22 cellular contexts compared by ENCODE assay signal in the genomic region with DNA sequence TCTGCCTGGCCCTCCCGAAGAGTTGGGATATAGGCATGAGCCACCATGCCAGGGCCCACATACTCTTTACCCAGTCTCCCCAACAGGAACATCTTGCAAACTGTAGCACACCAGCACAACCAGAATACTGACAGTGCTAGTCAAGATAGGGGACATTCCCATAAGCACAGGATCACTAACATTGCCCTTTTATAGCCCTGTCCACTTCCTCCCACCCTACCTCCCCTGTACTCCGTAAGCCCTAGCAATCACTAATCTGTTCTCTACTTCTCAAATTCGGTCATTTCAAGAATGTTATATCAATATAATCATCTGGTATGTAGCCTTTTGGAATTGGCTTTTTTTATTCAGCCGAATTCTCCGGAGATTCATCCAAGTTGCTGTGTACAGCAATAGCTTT.
"Had no signal": no experiment of that assay in that cellular context is flagged by ENCODE, and none has a peak within 500 bp of the region (broad histone marks: within the 10 kb centered on the region; RNA-seq: fewer than 3 reads in every experiment).

No MANE protein-coding gene starts in this region.

- ATAC-seq: activated CD4-positive, CD25-positive, alpha-beta regulatory T cell treated with anti-CD3 and anti-CD28 coated beads, Interleukin-2, amount 50 U/mL, for 24 hours; activated T-cell treated with anti-CD3 and anti-CD28 coated beads, Interleukin-2, amount 50 U/mL, for 4 hours; left cardiac atrium; naive thymus-derived CD4-positive, alpha-beta T cell had no signal

- H3K4me3 ChIP-seq: coronary artery, esophagus muscularis mucosa, heart right ventricle, prostate gland, spleen, thoracic aorta, vagina had no signal

- H3K9me3 ChIP-seq: heart right ventricle, prostate gland, spleen, thoracic aorta, vagina had no signal

- H3K27me3 Mint-ChIP-seq: activated CD4-positive, alpha-beta T cell treated with anti-CD3 and anti-CD28 coated beads, Interleukin-2, amount 10 ng/mL, durations not matched to agents 24 days and 14 days; activated naive CD4-positive, alpha-beta T cell treated with anti-CD3 and anti-CD28 coated beads, Interleukin-2, amount 10 ng/mL, durations not matched to agents 7 days and 5 days; naive thymus-derived CD4-positive, alpha-beta T cell; type B pancreatic cell had no signal

- H3K27me3 ChIP-seq: esophagus muscularis mucosa, heart right ventricle, spleen, vagina had no signal

- H3K27ac Mint-ChIP-seq: activated CD4-positive, alpha-beta T cell treated with anti-CD3 and anti-CD28 coated beads, Interleukin-2, amount 10 ng/mL, durations not matched to agents 24 days and 14 days; activated naive CD4-positive, alpha-beta T cell treated with anti-CD3 and anti-CD28 coated beads, Interleukin-2, amount 10 ng/mL, durations not matched to agents 7 days and 5 days; type B pancreatic cell had no signal

- H3K27ac ChIP-seq: coronary artery, esophagus muscularis mucosa, prostate gland, spleen, thoracic aorta, vagina had no signal

- H3K9me3 Mint-ChIP-seq: activated CD4-positive, alpha-beta T cell treated with anti-CD3 and anti-CD28 coated beads, Interleukin-2, amount 10 ng/mL, durations not matched to agents 24 days and 14 days; activated naive CD4-positive, alpha-beta T cell treated with anti-CD3 and anti-CD28 coated beads, Interleukin-2, amount 10 ng/mL, durations not matched to agents 7 days and 5 days; activated T-cell treated with anti-CD3 and anti-CD28 coated beads, Interleukin-2, amount 50 U/mL, for 4 hours; naive thymus-derived CD4-positive, alpha-beta T cell; type B pancreatic cell had no signal

- DNase-seq: activated CD4-positive, alpha-beta T cell treated with anti-CD3 and anti-CD28 coated beads, Interleukin-2, amount 10 ng/mL, durations not matched to agents 24 days and 14 days; activated effector memory CD4-positive, alpha-beta T cell treated with Interleukin-2 at 50 U/mL for 16 hours; activated naive CD4-positive, alpha-beta T cell treated with anti-CD3 and anti-CD28 coated beads, Interleukin-2, amount 10 ng/mL, durations not matched to agents 7 days and 5 days; activated T-cell treated with anti-CD3 and anti-CD28 coated beads, Interleukin-2, amount 50 U/mL, for 4 hours; cerebellar nuclear complex; heart right ventricle; islet precursor cell; left cardiac atrium; mesendoderm; naive thymus-derived CD4-positive, alpha-beta T cell; spleen; stimulated activated CD4-positive, alpha-beta T cell treated with anti-CD3 and anti-CD28 coated beads, Interleukin-4, amount 100 ng/mL, for 1 hour; stimulated activated naive CD4-positive, alpha-beta T cell treated with Interleukin-2 at 50 U/mL for 16 hours; SW 1271; T-helper 2 cell had no signal

- H3K4me3 Mint-ChIP-seq: activated CD4-positive, alpha-beta T cell treated with anti-CD3 and anti-CD28 coated beads, Interleukin-2, amount 10 ng/mL, durations not matched to agents 24 days and 14 days; activated naive CD4-positive, alpha-beta T cell treated with anti-CD3 and anti-CD28 coated beads, Interleukin-2, amount 10 ng/mL, durations not matched to agents 7 days and 5 days; activated T-cell treated with anti-CD3 and anti-CD28 coated beads, Interleukin-2, amount 50 U/mL, for 4 hours; naive thymus-derived CD4-positive, alpha-beta T cell; type B pancreatic cell had no signal
